Comparison of ENCODE assay signal across 8 cellular contexts in genomic region chr3:50602675-50603191, GRCh38. TPM values are rescaled to one million over a fixed set of nuclear protein-coding genes. Genes with fewer than 3 reads are reported as not detected.
A peak's percentile ranks its signal among the peaks of the same experiment; 100 is the strongest.
DNase-seq lines count a peak whose midpoint lies in the region; ATAC-seq and TF ChIP-seq lines count a peak whose summit lies in the region.

No MANE protein-coding gene starts in this region.

- no peaks in the 10 kb centered on the region for H3K9me3 Mint-ChIP-seq in T-helper 1 cell treated with Interleukin-12 subunit alpha and Interleukin-12 subunit beta and Interleukin-4 antibody, amounts not matched to agents 30 μg/mL and 1 μg/mL, for 36 hours

- H3K4me3 Mint-ChIP-seq in T-helper 1 cell treated with Interleukin-12 subunit alpha and Interleukin-12 subunit beta and Interleukin-4 antibody, amounts not matched to agents 30 μg/mL and 1 μg/mL, for 36 hours: peak overlapping the region; percentile 78

- peaks cover 72% of the 10 kb centered on the region for H3K36me3 Mint-ChIP-seq in T-helper 1 cell treated with Interleukin-12 subunit alpha and Interleukin-12 subunit beta and Interleukin-4 antibody, amounts not matched to agents 30 μg/mL and 1 μg/mL, for 36 hours (ENCODE audit: low read depth)

- ATAC-seq in GM21526 (IDR thresholded peaks at IDR 0.05; ENCODE audit: low FRiP score, unreplicated experiment): no peak

- peak overlapping the region; percentile 99 for H3K27ac Mint-ChIP-seq in T-helper 1 cell treated with Interleukin-12 subunit alpha and Interleukin-12 subunit beta and Interleukin-4 antibody, amounts not matched to agents 30 μg/mL and 1 μg/mL, for 36 hours

- H3K27ac ChIP-seq in adrenal gland: peak overlapping the region in 4 of 5 donors; percentile 87 to 97 (median 92)
- H3K27ac ChIP-seq in liver (ENCODE audit: low read depth in 1 of 2, low read length in 2 of 2): peak overlapping the region; percentile 94 to 98
- H3K27ac ChIP-seq in temporal lobe (ENCODE audit: low read depth, low read length): peak overlapping the region; percentile 93
- H3K27ac ChIP-seq in A673 (ENCODE audit: low read depth, low read length, poor library complexity, severe bottlenecking): no peak overlapping the region

- TF ChIP-seq CTCF in adrenal gland (IDR thresholded peaks at IDR 0.05) (no peak), liver (IDR thresholded peaks at IDR 0.05; ENCODE audit: low read depth, low read length, missing input control) (no peak), A673 (conservative IDR thresholded peaks at IDR 0.05; ENCODE audit: low read depth, low read length) (no peak)

- TF ChIP-seq RAD21 in liver (IDR thresholded peaks at IDR 0.05): no peak

- no peak for TF ChIP-seq POLR2A in adrenal gland (IDR thresholded peaks at IDR 0.05)

- H3K4me3 ChIP-seq in adrenal gland (no peak overlapping the region), liver (ENCODE audit: low read depth in 1 of 3, low read length in 3 of 3) (no peak overlapping the region), A673 (ENCODE audit: low read depth, low read length, poor library complexity, severe bottlenecking) (no peak overlapping the region)

- CTCF ChIA-PET in A673 (lab: Charles Lee): no interaction called here

- H3K27me3 Mint-ChIP-seq in T-helper 1 cell treated with Interleukin-12 subunit alpha and Interleukin-12 subunit beta and Interleukin-4 antibody, amounts not matched to agents 30 μg/mL and 1 μg/mL, for 36 hours (ENCODE audit: low read depth): no peaks in the 10 kb centered on the region

- H3K9me3 ChIP-seq in adrenal gland (replicated peaks in 1 of 3): no peaks in the 10 kb centered on the region
- H3K9me3 ChIP-seq in liver (ENCODE audit: control insufficient read depth in 4 of 4, low read length in 3 of 4): no peaks in the 10 kb centered on the region
- no peaks in the 10 kb centered on the region for H3K9me3 ChIP-seq in A673 (ENCODE audit: low read depth, low read length, poor library complexity, severe bottlenecking)

- peaks cover 84% of the 10 kb centered on the region for H3K4me1 Mint-ChIP-seq in T-helper 1 cell treated with Interleukin-12 subunit alpha and Interleukin-12 subunit beta and Interleukin-4 antibody, amounts not matched to agents 30 μg/mL and 1 μg/mL, for 36 hours (ENCODE audit: low read depth)

- peak overlapping the region in 1 of 2 donors; percentile 4 for H3K9ac ChIP-seq in liver (ENCODE audit: low read depth in 1 of 2, low read length in 2 of 2)

- H3K4me1 ChIP-seq in adrenal gland (replicated peaks in 1 of 2): peaks cover 31 to 34% of the 10 kb centered on the region in 2 donors
- peaks cover 33 to 88% (median 74%) of the 10 kb centered on the region in 4 donors for H3K4me1 ChIP-seq in liver (ENCODE audit: control insufficient read depth in 4 of 4, insufficient read depth in 4 of 4, low read length in 3 of 4)
- peaks cover 18% of the 10 kb centered on the region for H3K4me1 ChIP-seq in A673 (ENCODE audit: insufficient read depth, low read length, poor library complexity, severe bottlenecking)

- WGBS in adrenal gland, 4 donors: 82 to 87% (median 84%) methylated on average over 7 to 8 of the region's 8 CpGs
- WGBS in liver: 84% methylated on average over 8 of the region's 8 CpGs

- DNase-seq in T-helper 1 cell (no peak), adrenal gland (peak in 1 of 7 donors; percentile 14), A673 (ENCODE audit: low spot score) (no peak), NCI-H2196 (lab: John Stamatoyannopoulos, UW; ENCODE audit: unreplicated experiment) (no peak)

- no TSS peak for BruUV-seq in A673 (replicated peaks; lab: Mats Ljungman, UMichigan)

- H3K36me3 ChIP-seq in adrenal gland (replicated peaks in 1 of 2) (peaks cover 0 to 18% of the 10 kb centered on the region in 2 donors), liver (ENCODE audit: control insufficient read depth in 4 of 4, insufficient read depth in 3 of 4, low read depth in 1 of 4, low read length in 3 of 4) (peaks cover 9 to 16% (median 11%) of the 10 kb centered on the region in 4 donors), A673 (ENCODE audit: insufficient read depth, low read length, poor library complexity, severe bottlenecking) (no peaks in the 10 kb centered on the region)

- intact Hi-C loops in adrenal gland (cut with DNase I) (no loop called here), A673 (cut with micrococcal nuclease; ENCODE audit: unreplicated experiment) (no loop called here)

- POLR2A ChIA-PET in A673 (lab: Charles Lee; ENCODE audit: low non-redundant PET): no interaction called here

- H3K27me3 ChIP-seq in adrenal gland (no peaks in the 10 kb centered on the region), liver (ENCODE audit: control insufficient read depth in 4 of 4, insufficient read depth in 4 of 4, low read length in 3 of 4) (no peaks in the 10 kb centered on the region), A673 (replicated peaks; ENCODE audit: insufficient read depth, low read depth, low read length, poor library complexity) (no peaks in the 10 kb centered on the region)

TF ChIP-seq in liver, 16 proteins besides CTCF, POLR2A, EP300 and RAD21:
- TF ChIP-seq REST (IDR thresholded peaks at IDR 0.05): no peak
- TF ChIP-seq HNF4G (IDR thresholded peaks at IDR 0.05): no peak
- TF ChIP-seq YY1 (IDR thresholded peaks at IDR 0.05): no peak

RNA-seq across cellular contexts. Expression of gene CISH, which starts 8.8 kb away (rescaled TPM):
- total RNA-seq in adrenal gland (10 to 100 TPM in 2 of 8 donors, 1 to 10 TPM in 6; 5.0 to 12.6 (median 6.5) TPM), liver (10 to 100 TPM in 1 of 2 donors, 1 to 10 TPM in 1; 4.7 to 30.6 TPM), temporal lobe (0.74 TPM), A673 (2021) (0.86 and 1.6 TPM in 2 replicates)
- polyA plus RNA-seq in adrenal gland (1 to 10 TPM; 1.8 to 9.1 (median 4.7) TPM), liver (10 to 100 TPM; 17.9 to 32.5 TPM)

RNA-seq across cellular contexts. Expression of gene MAPKAPK3, which starts 14.2 kb away (rescaled TPM):
- total RNA-seq in adrenal gland (100 to 1,000 TPM in 1 of 8 donors, 10 to 100 TPM in 7; 49.6 to 101 (median 68.2) TPM), liver (10 to 100 TPM; 20.4 to 32.9 TPM), temporal lobe (4.2 TPM), A673 (2021) (15.8 and 17.3 TPM in 2 replicates)
- polyA plus RNA-seq in adrenal gland (10 to 100 TPM; 40.6 to 55.0 (median 50.9) TPM), liver (10 to 100 TPM; 13.9 to 17.5 TPM)

RNA-seq across cellular contexts. Expression of gene HEMK1, which starts 33.4 kb away (rescaled TPM):
- 10 to 100 TPM in 7 of 8 donors, 1 to 10 TPM in 1; 9.1 to 38.2 (median 18.6) TPM for total RNA-seq in adrenal gland
- 10 to 100 TPM in 2 of 3 donors, 1 to 10 TPM in 1; 9.3 to 46.4 (median 25.3) TPM for polyA plus RNA-seq in adrenal gland
- total RNA-seq in liver: 1 to 10 TPM; 3.7 to 9.2 TPM
- 1 to 10 TPM; 8.7 to 9.5 TPM for polyA plus RNA-seq in liver
- total RNA-seq in temporal lobe: 2.5 TPM
- 5.7 and 7.9 TPM in 2 replicates for total RNA-seq in A673 (2021)

RNA-seq across cellular contexts. Expression of gene C3orf18, which starts 35.2 kb away (rescaled TPM):
- total RNA-seq in adrenal gland (10 to 100 TPM; 10.6 to 44.3 (median 18.9) TPM), liver (1 to 10 TPM; 1.8 to 2.7 TPM), temporal lobe (8.9 TPM), A673 (2021) (1.5 and 4.9 TPM in 2 replicates)
- polyA plus RNA-seq in adrenal gland (1 to 10 TPM; 6.6 to 9.8 (median 9.0) TPM), liver (1 to 10 TPM in 1 of 2 donors, under 1 TPM in 1; 0.54 to 1.1 TPM)
